11 cellular contexts compared by ENCODE assay signal in the genomic region with DNA sequence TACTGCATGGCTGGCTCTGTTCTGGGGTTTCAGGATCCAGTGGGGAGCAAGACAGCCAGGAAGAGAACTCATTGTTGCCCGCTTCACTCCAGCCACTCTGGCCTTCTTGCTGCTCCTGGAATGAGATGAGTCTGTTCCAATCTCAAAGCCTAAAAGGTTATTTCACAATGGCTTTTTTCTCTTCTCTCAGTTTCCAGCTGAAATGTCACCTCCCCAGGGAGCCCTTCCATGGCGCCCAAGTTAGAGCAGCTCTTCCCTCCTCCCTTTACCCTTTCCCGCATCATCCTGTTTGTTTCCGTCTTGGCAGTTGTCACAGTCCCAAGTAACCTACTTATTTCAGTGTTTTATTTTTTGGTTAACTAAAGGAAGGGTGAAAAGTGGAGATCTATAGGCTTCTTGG. TPM values are rescaled to one million over a fixed set of nuclear protein-coding genes. Genes with fewer than 3 reads are reported as not detected.
"Had no signal": no experiment of that assay in that cellular context is flagged by ENCODE, and none has a peak within 500 bp of the region (broad histone marks: within the 10 kb centered on the region; RNA-seq: fewer than 3 reads in every experiment).

No MANE protein-coding gene starts in this region.

- H3K27ac ChIP-seq: GM23248 had no signal

- H3K9me3 ChIP-seq: HAP-1 had no signal

- H3K36me3 ChIP-seq: HAP-1 had no signal

- H3K4me3 ChIP-seq: GM23248, GM23338, HAP-1 had no signal

- DNase-seq: GM23248, GOT3, H7, H9, HCEC 1CT, HFFc6 had no signal

- ATAC-seq: GM23338, HCT116 had no signal

RNA-seq across cellular contexts. Expression of gene PLA2G2A, which starts 15.8 kb away (rescaled TPM):
- total RNA-seq: GM23248, GM23338, H4, H7, HFFc6 had no signal

RNA-seq across cellular contexts. Expression of gene PLA2G2E, which starts 40.2 kb away (rescaled TPM):
- total RNA-seq: GM23248, GM23338, H1, H4, H7, H9, HFFc6 had no signal
- polyA plus RNA-seq: GM23248, GM23338, H1 had no signal
